ENCODE assay signal across 37 cellular contexts in genomic region chr20:64086801-64087200, GRCh38. TPM values are rescaled to one million over a fixed set of nuclear protein-coding genes. Genes with fewer than 3 reads are reported as not detected.
"Had no signal": no experiment of that assay in that cellular context is flagged by ENCODE, and none has a peak within 500 bp of the region (broad histone marks: within the 10 kb centered on the region; RNA-seq: fewer than 3 reads in every experiment).

No MANE protein-coding gene starts in this region.

- H3K4me2 ChIP-seq: hepatocyte, neural progenitor cell, smooth muscle cell had no signal

- H3K9me3 ChIP-seq: esophagus muscularis mucosa, heart left ventricle, right lobe of liver, thyroid gland, vagina had no signal

- H3K27ac Mint-ChIP-seq: effector memory CD8-positive, alpha-beta T cell; nephron; progenitor cell of endocrine pancreas; stimulated activated naive CD8-positive, alpha-beta T cell treated with anti-CD3 and anti-CD28 coated beads, Interleukin-15, amount 100 ng/mL, for 72 hours had no signal

- H3K4me3 ChIP-seq: esophagus muscularis mucosa, gastroesophageal sphincter, heart left ventricle, hepatocyte, left lung, neural progenitor cell, right lobe of liver, smooth muscle cell, thyroid gland, vagina had no signal

- ATAC-seq: effector memory CD8-positive, alpha-beta T cell; foreskin keratinocyte; gastroesophageal sphincter; heart left ventricle; left cardiac atrium; left lung; naive thymus-derived CD4-positive, alpha-beta T cell; right lobe of liver; stimulated activated naive CD8-positive, alpha-beta T cell treated with anti-CD3 and anti-CD28 coated beads, Interleukin-15, amount 100 ng/mL, for 72 hours had no signal

- H3K27ac ChIP-seq: esophagus muscularis mucosa, foreskin keratinocyte, gastroesophageal sphincter, heart left ventricle, hepatocyte, left lung, neural progenitor cell, parathyroid adenoma, right lobe of liver, thyroid gland, vagina had no signal

- DNase-seq: cortex of kidney; effector memory CD8-positive, alpha-beta T cell; foreskin keratinocyte; heart left ventricle; left cardiac atrium; mesendoderm; midbrain; naive thymus-derived CD4-positive, alpha-beta T cell; right lobe of liver; stimulated activated CD4-positive, alpha-beta T cell treated with anti-CD3 and anti-CD28 coated beads, Interleukin-12 subunit alpha, Interleukin-12 subunit beta, amount 100 ng/mL, for 4 hours; stimulated activated CD4-positive, alpha-beta T cell treated with anti-CD3 and anti-CD28 coated beads, Interleukin-1b, Interleukin-23, amount 100 ng/mL, for 48 hours; stimulated activated CD4-positive, alpha-beta T cell treated with anti-CD3 and anti-CD28 coated beads, Interleukin-4, amount 100 ng/mL, for 1 hour; stimulated activated CD8-positive, alpha-beta memory T cell treated with anti-CD3 and anti-CD28 coated beads, Interleukin-4, amount 100 ng/mL, for 48 hours; stimulated activated naive CD4-positive, alpha-beta T cell; stimulated activated naive CD8-positive, alpha-beta T cell treated with anti-CD3 and anti-CD28 coated beads, Interleukin-15, amount 100 ng/mL, for 72 hours; thyroid gland; trophoblast cell had no signal

- H3K4me3 Mint-ChIP-seq: effector memory CD8-positive, alpha-beta T cell; naive thymus-derived CD4-positive, alpha-beta T cell; nephron; stimulated activated naive CD8-positive, alpha-beta T cell treated with anti-CD3 and anti-CD28 coated beads, Interleukin-15, amount 100 ng/mL, for 72 hours had no signal

- H3K9me3 Mint-ChIP-seq: effector memory CD8-positive, alpha-beta T cell had no signal

- H3K27me3 ChIP-seq: thyroid gland, vagina had no signal

- H3K36me3 ChIP-seq: esophagus muscularis mucosa, gastroesophageal sphincter, heart left ventricle, left lung, neural progenitor cell, right lobe of liver, thyroid gland, vagina had no signal

- H3K36me3 Mint-ChIP-seq: neural progenitor cell had no signal

- H3K79me2 ChIP-seq: hepatocyte, parathyroid adenoma had no signal

- H2AFZ ChIP-seq: hepatocyte, neural progenitor cell, parathyroid adenoma had no signal

- H3K9ac ChIP-seq: neural progenitor cell, parathyroid adenoma had no signal

- H3K4me1 ChIP-seq: foreskin keratinocyte had no signal

RNA-seq across cellular contexts. Expression of gene LKAAEAR1, which starts 2.6 kb away (rescaled TPM):
- total RNA-seq: esophagus muscularis mucosa, fibroblast of lung, foreskin keratinocyte, heart left ventricle, hepatocyte, kidney epithelial cell, mucosa of gallbladder, progenitor cell of endocrine pancreas, right lobe of liver, smooth muscle cell, subcutaneous adipose tissue, ureter, vagina had no signal
- polyA plus RNA-seq: fibroblast of lung, heart left ventricle had no signal

RNA-seq across cellular contexts. Expression of gene NPBWR2, which starts 20.6 kb away (rescaled TPM):
- total RNA-seq: dermis microvascular lymphatic vessel endothelial cell; esophagus muscularis mucosa; fibroblast of lung; foreskin keratinocyte; gastroesophageal sphincter; heart left ventricle; hepatocyte; kidney epithelial cell; left cardiac atrium; left lung; lower leg skin; lung microvascular endothelial cell; mucosa of gallbladder; naive thymus-derived CD4-positive, alpha-beta T cell; osteoblast; progenitor cell of endocrine pancreas; right lobe of liver; smooth muscle cell; subcutaneous adipose tissue; temporal lobe; thyroid gland; ureter; vagina had no signal
- polyA plus RNA-seq: fibroblast of lung; foreskin keratinocyte; heart left ventricle; hepatocyte; naive thymus-derived CD4-positive, alpha-beta T cell; smooth muscle cell had no signal
